In the genomic region with DNA sequence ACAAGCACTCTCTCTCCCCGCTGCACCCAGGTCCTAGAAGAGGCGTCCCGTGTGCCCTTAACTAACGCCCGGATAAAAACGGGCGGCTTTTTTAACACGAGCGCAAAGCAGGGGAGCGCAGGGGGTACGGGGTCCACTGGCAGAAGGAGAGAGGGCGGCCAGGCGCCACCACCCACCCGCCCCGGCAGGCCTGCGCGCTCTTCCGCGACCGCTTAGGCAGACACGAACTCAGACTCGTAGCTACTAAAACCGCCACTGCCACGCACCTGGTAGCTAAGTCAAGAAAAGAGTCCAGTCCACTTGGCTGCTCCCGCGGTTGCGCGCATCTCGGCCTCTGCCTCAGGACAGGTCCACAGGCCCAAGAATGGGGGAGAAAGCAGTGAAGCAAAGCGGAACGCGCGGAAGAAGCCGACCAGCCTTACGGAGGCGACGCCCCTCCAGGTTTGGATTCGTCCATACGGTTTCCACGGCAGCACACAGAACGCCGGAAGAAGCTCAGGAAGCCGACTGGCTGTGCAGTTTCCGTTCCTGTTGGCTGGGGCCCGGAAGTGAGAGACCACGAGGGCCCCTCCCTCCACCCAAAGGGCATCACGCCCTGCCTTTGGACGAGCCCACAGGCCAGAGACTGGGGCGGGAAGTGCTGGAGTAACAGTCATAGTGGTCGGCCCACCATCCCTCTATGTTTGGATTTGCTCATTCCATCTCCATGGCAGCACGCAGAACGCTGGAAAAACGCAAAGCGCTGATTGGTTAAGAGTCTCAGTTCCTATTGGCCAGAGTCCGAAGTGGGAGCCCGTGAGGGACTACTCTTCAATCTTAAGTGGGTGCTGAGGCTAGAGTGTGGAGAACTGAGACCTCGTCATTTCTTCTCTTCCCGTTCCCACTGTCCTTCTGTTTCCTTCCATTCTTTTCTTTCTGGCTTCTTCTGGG, we compare ENCODE assay signal across 8 cellular contexts. TPM values are rescaled to one million over a fixed set of nuclear protein-coding genes. Genes with fewer than 3 reads are reported as not detected.
DNase-seq lines count a peak whose midpoint lies in the region; ATAC-seq, FAIRE-seq and TF ChIP-seq lines count a peak whose summit lies in the region.

A gene (minus strand): TSS at position 354 of the 930 bp plus-strand sequence. CDS start 7,344 bp downstream, outside the sequence.

- H3K27ac ChIP-seq in SU-DHL-6 (ENCODE audit: low read depth, low read length) (peak within 1 kb of the TSS; percentile 58), pancreas (peak within 1 kb of the TSS; percentile 63 to 69 (median 68)), tibial artery (peak within 1 kb of the TSS; percentile 77 to 83)

- 0% methylated on average over 58 of the region's 58 CpGs for WGBS in pancreas, 2 donors

- no peaks in the 10 kb centered on the region for H3K36me3 ChIP-seq in SU-DHL-6 (ENCODE audit: low read length)
- H3K36me3 ChIP-seq in pancreas = no peaks in the 10 kb centered on the region
- no peaks in the 10 kb centered on the region for H3K36me3 ChIP-seq in tibial artery

- intact Hi-C loops in Right ventricle myocardium superior (cut with DNase I) (loop anchor here (5.0 kb wide), 1 partner anchor 50 kb away; no protein-coding TSS in a partner anchor), pancreas (cut with DNase I) (no loop called here), tibial artery (cut with DNase I; ENCODE audit: low total_unique reads) (loop anchor here (5.0 kb wide), 2 partner anchors 50 to 135 kb away; no protein-coding TSS in a partner anchor)

- H4K20me1 ChIP-seq in SU-DHL-6 (ENCODE audit: low read depth, low read length) = no peaks in the 10 kb centered on the region

- ATAC-seq in HG02678 (IDR thresholded peaks at IDR 0.05; ENCODE audit: unreplicated experiment) (peak; percentile 96), Right ventricle myocardium superior (ENCODE audit: poor library complexity) (peak; percentile 99), pancreas (peak; percentile 95 to 98 (median 97))

- H3K4me2 ChIP-seq in SU-DHL-6 (ENCODE audit: low read depth, low read length, poor library complexity, severe bottlenecking) = peak within 1 kb of the TSS; percentile 81

- FAIRE-seq in pancreas (lab: Jason Lieb, UNC) = peak; percentile 91

- H3K9me3 ChIP-seq in SU-DHL-6 (ENCODE audit: insufficient read depth, low read length) (no peaks in the 10 kb centered on the region), pancreas (no peaks in the 10 kb centered on the region), tibial artery (no peaks in the 10 kb centered on the region)

- no peaks in the 10 kb centered on the region for H3F3A ChIP-seq in SU-DHL-6 (ENCODE audit: insufficient read depth)

- H2AFZ ChIP-seq in SU-DHL-6 (ENCODE audit: low read depth, low read length, severe bottlenecking) = peak within 1 kb of the TSS; percentile 79

- 0 out of 2 replicates have a peak, but pooled peaks cover 4% of the 10 kb centered on the region for H3K79me2 ChIP-seq in SU-DHL-6 (ENCODE audit: insufficient read depth, low read length)

- no peaks in the 10 kb centered on the region for H3K9me2 ChIP-seq in SU-DHL-6 (replicated peaks; ENCODE audit: insufficient read depth, low read length)

- DNase-seq in NCI-H128 (lab: John Stamatoyannopoulos, UW; ENCODE audit: unreplicated experiment) (peak; percentile 91), Right ventricle myocardium superior (peak; percentile 97), pancreas (peak; percentile 90 to 98 (median 96)), tibial artery (peak; percentile 97 to 99)
- peak; percentile 89 for DNase-seq in activated naive CD8-positive, alpha-beta T cell treated with anti-CD3 and anti-CD28 coated beads, Interleukin-2, amount 50 U/mL, for 16 hours (ENCODE audit: low read depth, low spot score)

- peaks cover 0 to 6% (median 3%) of the 10 kb centered on the region in 3 donors for H3K4me1 ChIP-seq in pancreas
- peaks cover 0 to 11% (median 3%) of the 10 kb centered on the region in 4 donors for H3K4me1 ChIP-seq in tibial artery

- TF ChIP-seq CTCF in SU-DHL-6 (IDR thresholded peaks at IDR 0.05; ENCODE audit: insufficient read depth, low read length, poor library complexity, severe bottlenecking) (no peak), pancreas (IDR thresholded peaks at IDR 0.05) (no peak), tibial artery (IDR thresholded peaks at IDR 0.05) (peak in 1 of 2 experiments; percentile 26)

- peak within 1 kb of the TSS; percentile 68 for H3K9ac ChIP-seq in SU-DHL-6 (ENCODE audit: low read length)

- H3K4me3 ChIP-seq in SU-DHL-6 (ENCODE audit: insufficient read depth, low read length, poor library complexity, severe bottlenecking) (peak within 1 kb of the TSS; percentile 79), pancreas (peak within 1 kb of the TSS; percentile 74 to 84 (median 79)), tibial artery (peak within 1 kb of the TSS; percentile 82 to 91)

- TF ChIP-seq POLR2A in GM10847 (IDR thresholded peaks at IDR 0.05; ENCODE audit: extremely low read depth, insufficient read length) = peak; percentile 30

- H3K27me3 ChIP-seq in SU-DHL-6 (ENCODE audit: low read length) = no peaks in the 10 kb centered on the region
- H3K27me3 ChIP-seq in pancreas = no peaks in the 10 kb centered on the region
- H3K27me3 ChIP-seq in tibial artery = no peaks in the 10 kb centered on the region

RNA-seq across cellular contexts. Expression of the gene that starts here (rescaled TPM):
- total RNA-seq in Right ventricle myocardium superior (3.7 TPM), pancreas (1 to 10 TPM; 3.1 to 8.6 (median 5.3) TPM)
- polyA plus RNA-seq in pancreas = 1 to 10 TPM; 2.3 to 2.9 TPM

Comparison
In these comparisons a context has a peak if more than half of its experiments do, and no peak if none do; other contexts are left out.
1. Peak in every context shown above with its lines: DNase-seq, ATAC-seq, H3K4me3 ChIP-seq and H3K27ac ChIP-seq.
2. intact Hi-C loops: an anchor here in Right ventricle myocardium superior (5.0 kb wide) and tibial artery (5.0 kb wide); none called in pancreas.